14 cellular contexts compared by ENCODE assay signal in the genomic region with DNA sequence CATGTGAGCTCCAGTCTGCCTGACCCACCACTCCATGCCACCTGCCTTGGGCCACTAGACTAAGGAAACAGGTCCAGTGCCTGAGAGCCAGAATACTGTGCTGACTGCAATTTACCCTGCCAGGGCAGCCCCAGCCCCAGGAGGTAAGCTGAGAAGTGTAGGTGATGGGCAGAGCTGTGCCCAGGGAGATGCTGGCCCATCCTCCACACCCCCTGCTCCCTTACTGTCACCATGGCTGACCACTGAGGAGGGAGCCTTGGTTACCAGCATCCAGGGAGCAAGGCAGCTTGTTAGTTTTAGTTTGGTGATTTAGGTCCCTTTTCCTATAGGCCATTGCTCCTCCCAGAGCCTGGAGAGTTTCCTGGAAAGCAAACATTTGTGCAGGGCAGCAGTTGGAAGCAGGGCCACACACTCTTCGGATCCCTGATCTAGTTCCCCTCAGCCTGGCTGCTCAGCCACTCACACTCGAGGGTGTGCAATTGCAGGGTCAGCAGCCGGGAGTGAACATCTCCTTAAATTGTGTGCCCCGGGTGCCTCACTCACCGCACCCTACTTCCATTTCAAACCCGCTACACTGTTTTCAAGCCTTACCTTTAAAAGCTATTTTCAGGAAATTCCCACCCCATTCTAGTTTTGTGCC. TPM values are rescaled to one million over a fixed set of nuclear protein-coding genes. Genes with fewer than 3 reads are reported as not detected.
DNase-seq lines count a peak whose midpoint lies in the region; ATAC-seq, FAIRE-seq and TF ChIP-seq lines count a peak whose summit lies in the region.
"Had no signal": no experiment of that assay in that cellular context is flagged by ENCODE, and none has a peak within 500 bp of the region (broad histone marks: within the 10 kb centered on the region; RNA-seq: fewer than 3 reads in every experiment).

No MANE protein-coding gene starts in this region.

- no peak for TF ChIP-seq CTCF in AG10803 (conservative IDR thresholded peaks at IDR 0.05; ENCODE audit: low read length)
- TF ChIP-seq CTCF in breast epithelium (IDR thresholded peaks at IDR 0.05) = no peak
- no peak for TF ChIP-seq CTCF in spleen (IDR thresholded peaks at IDR 0.05 in 8 of 11, conservative IDR thresholded peaks at IDR 0.05 in 3 of 11)
- no peak for TF ChIP-seq CTCF in pancreas (IDR thresholded peaks at IDR 0.05)

- no peak for FAIRE-seq in pancreas (lab: Jason Lieb, UNC)

- intact Hi-C loops in breast epithelium (cut with DNase I; ENCODE audit: low total_unique reads) = loop anchor here (5.0 kb wide), 1 partner anchor 114 kb away; no protein-coding TSS in a partner anchor
- intact Hi-C loops in spleen (cut with DNase I; ENCODE audit: low total_unique reads) = loop anchor here (5.0 to 10.0 kb wide), 3 partner anchors 124 to 542 kb away; no protein-coding TSS in a partner anchor
- intact Hi-C loops in pancreas (cut with DNase I) = loop anchor here in 2 of 3 donors (5.0 to 10.0 kb wide), 2 partner anchors 122 to 124 kb away; no protein-coding TSS in a partner anchor

- no peaks in the 10 kb centered on the region for H3K27me3 ChIP-seq in breast epithelium
- no peaks in the 10 kb centered on the region for H3K27me3 ChIP-seq in layer of hippocampus (ENCODE audit: control insufficient read depth, insufficient read depth, low read length)
- H3K27me3 ChIP-seq in spleen (replicated peaks in 1 of 7) = peaks cover 0 to 24% (median 0%) of the 10 kb centered on the region in 7 donors
- H3K27me3 ChIP-seq in MG63 = no peaks in the 10 kb centered on the region
- H3K27me3 ChIP-seq in pancreas = no peaks in the 10 kb centered on the region
- H3K27me3 ChIP-seq: BE2C had no signal

- ATAC-seq in HG03520 (IDR thresholded peaks at IDR 0.05; ENCODE audit: unreplicated experiment) = no peak
- ATAC-seq in GM19395 (IDR thresholded peaks at IDR 0.05; ENCODE audit: unreplicated experiment) = no peak
- no peak for ATAC-seq in pancreas

- H3K4me3 ChIP-seq in AG10803 (ENCODE audit: low read length) (peak overlapping the region; percentile 54), breast epithelium (peak overlapping the region; percentile 43 to 71 (median 69)), spleen (peak overlapping the region in 7 of 8 donors; percentile 23 to 72 (median 40)), MG63 (no peak overlapping the region), pancreas (peak overlapping the region in 1 of 4 donors; percentile 0)

- H3K36me3 ChIP-seq in breast epithelium (no peaks in the 10 kb centered on the region), spleen (no peaks in the 10 kb centered on the region), MG63 (no peaks in the 10 kb centered on the region), pancreas (no peaks in the 10 kb centered on the region)
- H3K36me3 ChIP-seq: BE2C had no signal

- H3K27ac ChIP-seq in breast epithelium = peak overlapping the region; percentile 56 to 84
- peak overlapping the region; percentile 85 for H3K27ac ChIP-seq in layer of hippocampus (ENCODE audit: low read depth, low read length)
- peak overlapping the region in 6 of 8 donors; percentile 56 to 78 (median 70) for H3K27ac ChIP-seq in spleen
- H3K27ac ChIP-seq in pancreas = no peak overlapping the region
- H3K27ac ChIP-seq: epithelial cell of prostate had no signal

- 71 to 85% (median 79%) methylated on average over 6 of the region's 6 CpGs for WGBS in spleen, 5 donors
- 65 to 72% methylated on average over 6 of the region's 6 CpGs for WGBS in pancreas, 2 donors

- no peak for TF ChIP-seq POLR2A in breast epithelium (IDR thresholded peaks at IDR 0.05)
- TF ChIP-seq POLR2A in spleen (IDR thresholded peaks at IDR 0.05) = no peak

- H3K4me1 ChIP-seq in breast epithelium = peaks cover 5 to 9% of the 10 kb centered on the region in 2 donors
- peaks cover 0 to 42% (median 15%) of the 10 kb centered on the region in 6 donors for H3K4me1 ChIP-seq in spleen
- H3K4me1 ChIP-seq in pancreas = no peaks in the 10 kb centered on the region
- H3K4me1 ChIP-seq: BE2C had no signal

- no peaks in the 10 kb centered on the region for H3K9me3 ChIP-seq in breast epithelium
- H3K9me3 ChIP-seq in spleen = no peaks in the 10 kb centered on the region
- H3K9me3 ChIP-seq in MG63 = no peaks in the 10 kb centered on the region
- H3K9me3 ChIP-seq in pancreas = no peaks in the 10 kb centered on the region
- H3K9me3 ChIP-seq: BE2C had no signal

- DNase-seq in AG10803 (ENCODE audit: low read depth) (no peak), breast epithelium (ENCODE audit: low spot score in 2 of 2) (no peak), spleen (no peak), MG63 (no peak), pancreas (no peak)
- DNase-seq: activated CD4-positive, alpha-beta T cell treated with anti-CD3 and anti-CD28 coated beads, Interleukin-2, amount 10 ng/mL, durations not matched to agents 7 days and 5 days; BE2C; NCI-H1436; NCI-H526; T-helper 1 cell had no signal

RNA-seq across cellular contexts. Expression of gene GALNT15, which starts 2.0 kb away (rescaled TPM):
- 100 to 1,000 TPM in 2 of 3 donors, 10 to 100 TPM in 1; 68.5 to 492 (median 215) TPM for total RNA-seq in breast epithelium
- 100 to 1,000 TPM in 1 of 7 donors, 10 to 100 TPM in 6; 34.2 to 147 (median 49.5) TPM for total RNA-seq in spleen
- polyA plus RNA-seq in spleen = 1 to 10 TPM; 2.5 to 6.7 (median 3.1) TPM
- total RNA-seq in MG63 (2014; rRNA removed; shearing (Covaris generic); ENCODE audit: low replicate concordance) = not detected in 2 replicates
- total RNA-seq in pancreas = 1 to 10 TPM in 5 of 6 donors, under 1 TPM in 1; 0.78 to 5.6 (median 2.0) TPM
- polyA plus RNA-seq in pancreas = 1 to 10 TPM; 2.8 TPM
- total RNA-seq: activated CD4-positive, alpha-beta T cell treated with anti-CD3 and anti-CD28 coated beads, Interleukin-2, amount 10 ng/mL, durations not matched to agents 7 days and 5 days had no signal

Comparison
In these comparisons a context has a peak if more than half of its experiments do, and no peak if none do; other contexts are left out.
1. H3K27ac ChIP-seq: peak in breast epithelium (2 of 2), layer of hippocampus (single experiment) and spleen (6 of 8); none in pancreas (0 of 4).
2. RNA of gene GALNT15, which starts 2.0 kb away (total RNA-seq): 68.5 to 492 TPM in breast epithelium and 34.2 to 147 TPM in spleen; 0.78 to 5.6 TPM in pancreas and not detected in MG63; every median in the first group is over 4 times any median in the second.